ENCODE assay signal across 23 cellular contexts in genomic region chr5:67364381-67364970, GRCh38.
"Had no signal": no experiment of that assay in that cellular context is flagged by ENCODE, and none has a peak within 500 bp of the region (broad histone marks: within the 10 kb centered on the region; RNA-seq: fewer than 3 reads in every experiment).

No MANE protein-coding gene starts in this region.

- H3K9me3 Mint-ChIP-seq: activated B cell treated with CpG ODN at 0.5 μM for 24 hours; activated CD4-positive, alpha-beta T cell treated with anti-CD3 and anti-CD28 coated beads, Interleukin-2, amount 10 ng/mL, durations not matched to agents 24 days and 14 days; activated naive CD4-positive, alpha-beta T cell treated with anti-CD3 and anti-CD28 coated beads, Interleukin-2, amount 50 U/mL, for 24 hours; activated T-cell treated with anti-CD3 and anti-CD28 coated beads, Interleukin-2, amount 50 U/mL, for 24 hours; central memory CD8-positive, alpha-beta T cell; T-cell had no signal

- ATAC-seq: activated CD8-positive, alpha-beta memory T cell treated with anti-CD3 and anti-CD28 coated beads, Interleukin-2, amount 10 ng/mL, durations not matched to agents 7 days and 5 days; PC-3; T-cell had no signal

- DNase-seq: activated B cell treated with CpG ODN at 0.5 μM for 24 hours; activated CD4-positive, alpha-beta T cell treated with anti-CD3 and anti-CD28 coated beads for 1 hour; activated CD4-positive, alpha-beta T cell treated with anti-CD3 and anti-CD28 coated beads, Interleukin-2, amount 10 ng/mL, durations not matched to agents 24 days and 14 days; activated CD4-positive, alpha-beta T cell treated with anti-CD3 and anti-CD28 coated beads, Interleukin-2, amount 50 U/mL, for 48 hours; activated CD8-positive, alpha-beta memory T cell treated with anti-CD3 and anti-CD28 coated beads, Interleukin-2, amount 10 ng/mL, durations not matched to agents 7 days and 5 days; activated effector memory CD4-positive, alpha-beta T cell treated with Interleukin-2 at 50 U/mL for 16 hours; activated naive CD4-positive, alpha-beta T cell; activated T-cell treated with anti-CD3 and anti-CD28 coated beads, Interleukin-2, amount 50 U/mL, for 24 hours; aorta; MM.1S; NCI-H1105; NCI-H1436 treated with DMSO at 0.1 percent for 48 hours; NCI-H187; NCI-H2081; NCI-H524; PC-3; SIG-M5; T-cell; T-helper 2 cell; T1000 had no signal

- H3K4me3 Mint-ChIP-seq: activated B cell treated with CpG ODN at 0.5 μM for 24 hours; activated CD4-positive, alpha-beta T cell treated with anti-CD3 and anti-CD28 coated beads, Interleukin-2, amount 10 ng/mL, durations not matched to agents 24 days and 14 days; activated CD8-positive, alpha-beta memory T cell treated with anti-CD3 and anti-CD28 coated beads, Interleukin-2, amount 10 ng/mL, durations not matched to agents 7 days and 5 days; activated naive CD4-positive, alpha-beta T cell treated with anti-CD3 and anti-CD28 coated beads, Interleukin-2, amount 50 U/mL, for 24 hours; activated T-cell treated with anti-CD3 and anti-CD28 coated beads, Interleukin-2, amount 50 U/mL, for 24 hours; activated T-helper 1 cell treated with anti-CD3 and anti-CD28 coated beads, Interleukin-12 subunit alpha, Interleukin-12 subunit beta, Interleukin-2, Interleukin-4 antibody, amounts not matched to agents 30 ng/mL and 10 ng/mL and 1 ng/mL, durations not matched to agents 14 hours and 24 hours and 36 hours; central memory CD8-positive, alpha-beta T cell; T-cell had no signal

- H3K27ac Mint-ChIP-seq: activated B cell treated with CpG ODN at 0.5 μM for 24 hours; activated CD4-positive, alpha-beta T cell treated with anti-CD3 and anti-CD28 coated beads, Interleukin-2, amount 10 ng/mL, durations not matched to agents 24 days and 14 days; activated CD8-positive, alpha-beta memory T cell treated with anti-CD3 and anti-CD28 coated beads, Interleukin-2, amount 10 ng/mL, durations not matched to agents 7 days and 5 days; activated naive CD4-positive, alpha-beta T cell treated with anti-CD3 and anti-CD28 coated beads, Interleukin-2, amount 50 U/mL, for 24 hours; activated T-cell treated with anti-CD3 and anti-CD28 coated beads, Interleukin-2, amount 50 U/mL, for 24 hours; activated T-helper 1 cell treated with anti-CD3 and anti-CD28 coated beads, Interleukin-12 subunit alpha, Interleukin-12 subunit beta, Interleukin-2, Interleukin-4 antibody, amounts not matched to agents 30 ng/mL and 10 ng/mL and 1 ng/mL, durations not matched to agents 14 hours and 24 hours and 36 hours; T-cell had no signal

- H3K27me3 Mint-ChIP-seq: central memory CD8-positive, alpha-beta T cell had no signal

- H3K36me3 Mint-ChIP-seq: activated CD8-positive, alpha-beta memory T cell treated with anti-CD3 and anti-CD28 coated beads, Interleukin-2, amount 10 ng/mL, durations not matched to agents 7 days and 5 days; activated naive CD4-positive, alpha-beta T cell treated with anti-CD3 and anti-CD28 coated beads, Interleukin-2, amount 50 U/mL, for 24 hours; T-cell had no signal
